ENCODE assay signal across 1 cellular context in the genomic region with DNA sequence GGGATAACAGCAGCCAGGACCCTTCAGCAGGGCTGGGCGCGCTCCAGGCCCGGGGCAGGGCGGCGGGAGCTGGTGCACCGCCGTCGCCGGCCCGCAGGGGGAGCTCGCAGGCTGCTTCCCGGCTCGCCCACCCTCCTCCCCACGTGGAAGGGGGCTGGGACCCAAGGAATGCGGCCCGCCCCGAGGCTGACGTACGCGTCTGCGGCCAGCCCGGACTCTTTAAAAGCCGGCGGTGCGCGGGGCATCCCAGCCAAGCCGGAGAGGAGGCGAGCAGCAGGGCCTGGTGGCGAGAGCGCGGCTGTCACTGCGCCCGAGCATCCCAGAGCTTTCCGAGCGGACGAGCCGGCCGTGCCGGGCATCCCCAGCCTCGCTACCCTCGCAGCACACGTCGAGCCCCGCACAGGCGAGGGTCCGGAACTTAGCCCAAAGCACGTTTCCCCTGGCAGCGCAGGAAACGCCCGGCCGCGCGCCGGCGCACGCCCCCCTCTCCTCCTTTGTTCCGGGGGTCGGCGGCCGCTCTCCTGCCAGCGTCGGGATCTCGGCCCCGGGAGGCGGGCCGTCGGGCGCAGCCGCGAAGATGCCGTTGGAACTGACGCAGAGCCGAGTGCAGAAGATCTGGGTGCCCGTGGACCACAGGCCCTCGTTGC.
A peak's percentile ranks its signal among the peaks of the same experiment; 100 is the strongest.
TF ChIP-seq lines count a peak whose summit lies in the region.

A gene (plus strand): TSS at position 249 of the 647 bp plus-strand sequence. CDS start 329 bp downstream, at position 578.

TF ChIP-seq in HepG2, 621 proteins besides CTCF, POLR2A, EP300 and RAD21 (continued from another document and continues in another):
- TF ChIP-seq, protein P1, sequence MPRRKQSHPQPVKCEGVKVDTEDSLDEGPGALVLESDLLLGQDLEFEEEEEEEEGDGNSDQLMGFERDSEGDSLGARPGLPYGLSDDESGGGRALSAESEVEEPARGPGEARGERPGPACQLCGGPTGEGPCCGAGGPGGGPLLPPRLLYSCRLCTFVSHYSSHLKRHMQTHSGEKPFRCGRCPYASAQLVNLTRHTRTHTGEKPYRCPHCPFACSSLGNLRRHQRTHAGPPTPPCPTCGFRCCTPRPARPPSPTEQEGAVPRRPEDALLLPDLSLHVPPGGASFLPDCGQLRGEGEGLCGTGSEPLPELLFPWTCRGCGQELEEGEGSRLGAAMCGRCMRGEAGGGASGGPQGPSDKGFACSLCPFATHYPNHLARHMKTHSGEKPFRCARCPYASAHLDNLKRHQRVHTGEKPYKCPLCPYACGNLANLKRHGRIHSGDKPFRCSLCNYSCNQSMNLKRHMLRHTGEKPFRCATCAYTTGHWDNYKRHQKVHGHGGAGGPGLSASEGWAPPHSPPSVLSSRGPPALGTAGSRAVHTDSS (CRISPR knock-in tag; conservative IDR thresholded peaks at IDR 0.05): no peak
- TF ChIP-seq SOX5 (CRISPR knock-in tag; IDR thresholded peaks at IDR 0.05; ENCODE audit: borderline replicate concordance) (0 out of 2 replicates have a peak, but pooled peaks have one; percentile 5), ZNF614 (CRISPR knock-in tag; IDR thresholded peaks at IDR 0.05; ENCODE audit: borderline replicate concordance) (peak; percentile 63; the same call in 1 of the 2 replicates), CHD2 (IDR thresholded peaks at IDR 0.05; ENCODE audit: low read depth, low read length) (peak; percentile 54; the same call in 1 of the 2 replicates), KLF12 (CRISPR knock-in tag; IDR thresholded peaks at IDR 0.05; ENCODE audit: borderline replicate concordance) (no peak), ZNF138 (CRISPR knock-in tag; IDR thresholded peaks at IDR 0.05; ENCODE audit: low read depth) (0 out of 2 replicates have a peak, but pooled peaks have one; percentile 32), ZNF431 (CRISPR knock-in tag; IDR thresholded peaks at IDR 0.05; ENCODE audit: borderline replicate concordance, low read depth) (peak; percentile 65; the same call in 1 of the 2 replicates), CHD4 (IDR thresholded peaks at IDR 0.05; ENCODE audit: borderline replicate concordance, low read length) (no peak), POLR2G (IDR thresholded peaks at IDR 0.05; ENCODE audit: low read depth, low read length) (peak; percentile 97), NFKB2 (CRISPR knock-in tag; IDR thresholded peaks at IDR 0.05; ENCODE audit: borderline replicate concordance) (peak; percentile 72; the same call in 1 of the 2 replicates), SIX4 (CRISPR knock-in tag; IDR thresholded peaks at IDR 0.05) (no peak), REPIN1 (CRISPR knock-in tag; IDR thresholded peaks at IDR 0.05; ENCODE audit: borderline replicate concordance, low read depth) (peak; percentile 95), ZSCAN12 (CRISPR knock-in tag; IDR thresholded peaks at IDR 0.05) (peak; percentile 83; the same call in 1 of the 2 replicates), RAD51 (IDR thresholded peaks at IDR 0.05; ENCODE audit: borderline replicate concordance) (no peak), SIN3A (IDR thresholded peaks at IDR 0.05; ENCODE audit: borderline replicate concordance, low read depth, low read length) (peak; percentile 73; the same call in 1 of the 2 replicates), SMC3 (IDR thresholded peaks at IDR 0.05; ENCODE audit: low read length) (peak; percentile 28; the same call in 1 of the 2 replicates)
- TF ChIP-seq, protein P2, sequence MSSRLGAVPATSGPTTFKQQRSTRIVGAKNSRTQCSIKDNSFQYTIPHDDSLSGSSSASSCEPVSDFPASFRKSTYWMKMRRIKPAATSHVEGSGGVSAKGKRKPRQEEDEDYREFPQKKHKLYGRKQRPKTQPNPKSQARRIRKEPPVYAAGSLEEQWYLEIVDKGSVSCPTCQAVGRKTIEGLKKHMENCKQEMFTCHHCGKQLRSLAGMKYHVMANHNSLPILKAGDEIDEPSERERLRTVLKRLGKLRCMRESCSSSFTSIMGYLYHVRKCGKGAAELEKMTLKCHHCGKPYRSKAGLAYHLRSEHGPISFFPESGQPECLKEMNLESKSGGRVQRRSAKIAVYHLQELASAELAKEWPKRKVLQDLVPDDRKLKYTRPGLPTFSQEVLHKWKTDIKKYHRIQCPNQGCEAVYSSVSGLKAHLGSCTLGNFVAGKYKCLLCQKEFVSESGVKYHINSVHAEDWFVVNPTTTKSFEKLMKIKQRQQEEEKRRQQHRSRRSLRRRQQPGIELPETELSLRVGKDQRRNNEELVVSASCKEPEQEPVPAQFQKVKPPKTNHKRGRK (CRISPR knock-in tag; IDR thresholded peaks at IDR 0.05): no peak
- TF ChIP-seq, protein P3, sequence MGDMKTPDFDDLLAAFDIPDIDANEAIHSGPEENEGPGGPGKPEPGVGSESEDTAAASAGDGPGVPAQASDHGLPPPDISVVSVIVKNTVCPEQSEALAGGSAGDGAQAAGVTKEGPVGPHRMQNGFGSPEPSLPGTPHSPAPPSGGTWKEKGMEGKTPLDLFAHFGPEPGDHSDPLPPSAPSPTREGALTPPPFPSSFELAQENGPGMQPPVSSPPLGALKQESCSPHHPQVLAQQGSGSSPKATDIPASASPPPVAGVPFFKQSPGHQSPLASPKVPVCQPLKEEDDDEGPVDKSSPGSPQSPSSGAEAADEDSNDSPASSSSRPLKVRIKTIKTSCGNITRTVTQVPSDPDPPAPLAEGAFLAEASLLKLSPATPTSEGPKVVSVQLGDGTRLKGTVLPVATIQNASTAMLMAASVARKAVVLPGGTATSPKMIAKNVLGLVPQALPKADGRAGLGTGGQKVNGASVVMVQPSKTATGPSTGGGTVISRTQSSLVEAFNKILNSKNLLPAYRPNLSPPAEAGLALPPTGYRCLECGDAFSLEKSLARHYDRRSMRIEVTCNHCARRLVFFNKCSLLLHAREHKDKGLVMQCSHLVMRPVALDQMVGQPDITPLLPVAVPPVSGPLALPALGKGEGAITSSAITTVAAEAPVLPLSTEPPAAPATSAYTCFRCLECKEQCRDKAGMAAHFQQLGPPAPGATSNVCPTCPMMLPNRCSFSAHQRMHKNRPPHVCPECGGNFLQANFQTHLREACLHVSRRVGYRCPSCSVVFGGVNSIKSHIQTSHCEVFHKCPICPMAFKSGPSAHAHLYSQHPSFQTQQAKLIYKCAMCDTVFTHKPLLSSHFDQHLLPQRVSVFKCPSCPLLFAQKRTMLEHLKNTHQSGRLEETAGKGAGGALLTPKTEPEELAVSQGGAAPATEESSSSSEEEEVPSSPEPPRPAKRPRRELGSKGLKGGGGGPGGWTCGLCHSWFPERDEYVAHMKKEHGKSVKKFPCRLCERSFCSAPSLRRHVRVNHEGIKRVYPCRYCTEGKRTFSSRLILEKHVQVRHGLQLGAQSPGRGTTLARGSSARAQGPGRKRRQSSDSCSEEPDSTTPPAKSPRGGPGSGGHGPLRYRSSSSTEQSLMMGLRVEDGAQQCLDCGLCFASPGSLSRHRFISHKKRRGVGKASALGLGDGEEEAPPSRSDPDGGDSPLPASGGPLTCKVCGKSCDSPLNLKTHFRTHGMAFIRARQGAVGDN (CRISPR knock-in tag; IDR thresholded peaks at IDR 0.05): peak; percentile 83
- TF ChIP-seq, protein P4, sequence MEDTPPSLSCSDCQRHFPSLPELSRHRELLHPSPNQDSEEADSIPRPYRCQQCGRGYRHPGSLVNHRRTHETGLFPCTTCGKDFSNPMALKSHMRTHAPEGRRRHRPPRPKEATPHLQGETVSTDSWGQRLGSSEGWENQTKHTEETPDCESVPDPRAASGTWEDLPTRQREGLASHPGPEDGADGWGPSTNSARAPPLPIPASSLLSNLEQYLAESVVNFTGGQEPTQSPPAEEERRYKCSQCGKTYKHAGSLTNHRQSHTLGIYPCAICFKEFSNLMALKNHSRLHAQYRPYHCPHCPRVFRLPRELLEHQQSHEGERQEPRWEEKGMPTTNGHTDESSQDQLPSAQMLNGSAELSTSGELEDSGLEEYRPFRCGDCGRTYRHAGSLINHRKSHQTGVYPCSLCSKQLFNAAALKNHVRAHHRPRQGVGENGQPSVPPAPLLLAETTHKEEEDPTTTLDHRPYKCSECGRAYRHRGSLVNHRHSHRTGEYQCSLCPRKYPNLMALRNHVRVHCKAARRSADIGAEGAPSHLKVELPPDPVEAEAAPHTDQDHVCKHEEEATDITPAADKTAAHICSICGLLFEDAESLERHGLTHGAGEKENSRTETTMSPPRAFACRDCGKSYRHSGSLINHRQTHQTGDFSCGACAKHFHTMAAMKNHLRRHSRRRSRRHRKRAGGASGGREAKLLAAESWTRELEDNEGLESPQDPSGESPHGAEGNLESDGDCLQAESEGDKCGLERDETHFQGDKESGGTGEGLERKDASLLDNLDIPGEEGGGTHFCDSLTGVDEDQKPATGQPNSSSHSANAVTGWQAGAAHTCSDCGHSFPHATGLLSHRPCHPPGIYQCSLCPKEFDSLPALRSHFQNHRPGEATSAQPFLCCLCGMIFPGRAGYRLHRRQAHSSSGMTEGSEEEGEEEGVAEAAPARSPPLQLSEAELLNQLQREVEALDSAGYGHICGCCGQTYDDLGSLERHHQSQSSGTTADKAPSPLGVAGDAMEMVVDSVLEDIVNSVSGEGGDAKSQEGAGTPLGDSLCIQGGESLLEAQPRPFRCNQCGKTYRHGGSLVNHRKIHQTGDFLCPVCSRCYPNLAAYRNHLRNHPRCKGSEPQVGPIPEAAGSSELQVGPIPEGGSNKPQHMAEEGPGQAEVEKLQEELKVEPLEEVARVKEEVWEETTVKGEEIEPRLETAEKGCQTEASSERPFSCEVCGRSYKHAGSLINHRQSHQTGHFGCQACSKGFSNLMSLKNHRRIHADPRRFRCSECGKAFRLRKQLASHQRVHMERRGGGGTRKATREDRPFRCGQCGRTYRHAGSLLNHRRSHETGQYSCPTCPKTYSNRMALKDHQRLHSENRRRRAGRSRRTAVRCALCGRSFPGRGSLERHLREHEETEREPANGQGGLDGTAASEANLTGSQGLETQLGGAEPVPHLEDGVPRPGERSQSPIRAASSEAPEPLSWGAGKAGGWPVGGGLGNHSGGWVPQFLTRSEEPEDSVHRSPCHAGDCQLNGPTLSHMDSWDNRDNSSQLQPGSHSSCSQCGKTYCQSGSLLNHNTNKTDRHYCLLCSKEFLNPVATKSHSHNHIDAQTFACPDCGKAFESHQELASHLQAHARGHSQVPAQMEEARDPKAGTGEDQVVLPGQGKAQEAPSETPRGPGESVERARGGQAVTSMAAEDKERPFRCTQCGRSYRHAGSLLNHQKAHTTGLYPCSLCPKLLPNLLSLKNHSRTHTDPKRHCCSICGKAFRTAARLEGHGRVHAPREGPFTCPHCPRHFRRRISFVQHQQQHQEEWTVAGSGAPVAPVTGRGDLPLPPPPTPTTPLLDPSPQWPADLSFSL (CRISPR knock-in tag; IDR thresholded peaks at IDR 0.05): no peak; the same call in 1 of the 2 replicates
- TF ChIP-seq, protein P5, sequence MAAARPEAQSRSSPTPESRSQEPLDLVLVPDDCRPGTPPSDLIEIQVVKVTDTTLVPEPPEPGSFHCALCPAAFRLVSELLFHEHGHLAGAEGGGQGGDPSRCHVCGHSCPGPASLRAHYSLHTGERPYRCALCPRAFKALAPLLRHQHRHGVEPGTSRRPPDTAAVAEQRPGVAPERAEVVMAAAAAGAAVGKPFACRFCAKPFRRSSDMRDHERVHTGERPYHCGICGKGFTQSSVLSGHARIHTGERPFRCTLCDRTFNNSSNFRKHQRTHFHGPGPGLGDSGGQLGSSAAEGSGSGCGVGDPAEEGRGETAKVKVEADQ (CRISPR knock-in tag; IDR thresholded peaks at IDR 0.05; ENCODE audit: borderline replicate concordance): 0 out of 2 replicates have a peak, but pooled peaks have one; percentile 23
- TF ChIP-seq, protein P6, sequence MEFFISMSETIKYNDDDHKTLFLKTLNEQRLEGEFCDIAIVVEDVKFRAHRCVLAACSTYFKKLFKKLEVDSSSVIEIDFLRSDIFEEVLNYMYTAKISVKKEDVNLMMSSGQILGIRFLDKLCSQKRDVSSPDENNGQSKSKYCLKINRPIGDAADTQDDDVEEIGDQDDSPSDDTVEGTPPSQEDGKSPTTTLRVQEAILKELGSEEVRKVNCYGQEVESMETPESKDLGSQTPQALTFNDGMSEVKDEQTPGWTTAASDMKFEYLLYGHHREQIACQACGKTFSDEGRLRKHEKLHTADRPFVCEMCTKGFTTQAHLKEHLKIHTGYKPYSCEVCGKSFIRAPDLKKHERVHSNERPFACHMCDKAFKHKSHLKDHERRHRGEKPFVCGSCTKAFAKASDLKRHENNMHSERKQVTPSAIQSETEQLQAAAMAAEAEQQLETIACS (CRISPR knock-in tag; IDR thresholded peaks at IDR 0.05): peak; percentile 56
- TF ChIP-seq, protein P7, sequence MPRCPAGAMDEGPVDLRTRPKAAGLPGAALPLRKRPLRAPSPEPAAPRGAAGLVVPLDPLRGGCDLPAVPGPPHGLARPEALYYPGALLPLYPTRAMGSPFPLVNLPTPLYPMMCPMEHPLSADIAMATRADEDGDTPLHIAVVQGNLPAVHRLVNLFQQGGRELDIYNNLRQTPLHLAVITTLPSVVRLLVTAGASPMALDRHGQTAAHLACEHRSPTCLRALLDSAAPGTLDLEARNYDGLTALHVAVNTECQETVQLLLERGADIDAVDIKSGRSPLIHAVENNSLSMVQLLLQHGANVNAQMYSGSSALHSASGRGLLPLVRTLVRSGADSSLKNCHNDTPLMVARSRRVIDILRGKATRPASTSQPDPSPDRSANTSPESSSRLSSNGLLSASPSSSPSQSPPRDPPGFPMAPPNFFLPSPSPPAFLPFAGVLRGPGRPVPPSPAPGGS (CRISPR knock-in tag; IDR thresholded peaks at IDR 0.05): no peak
- TF ChIP-seq, protein P8, sequence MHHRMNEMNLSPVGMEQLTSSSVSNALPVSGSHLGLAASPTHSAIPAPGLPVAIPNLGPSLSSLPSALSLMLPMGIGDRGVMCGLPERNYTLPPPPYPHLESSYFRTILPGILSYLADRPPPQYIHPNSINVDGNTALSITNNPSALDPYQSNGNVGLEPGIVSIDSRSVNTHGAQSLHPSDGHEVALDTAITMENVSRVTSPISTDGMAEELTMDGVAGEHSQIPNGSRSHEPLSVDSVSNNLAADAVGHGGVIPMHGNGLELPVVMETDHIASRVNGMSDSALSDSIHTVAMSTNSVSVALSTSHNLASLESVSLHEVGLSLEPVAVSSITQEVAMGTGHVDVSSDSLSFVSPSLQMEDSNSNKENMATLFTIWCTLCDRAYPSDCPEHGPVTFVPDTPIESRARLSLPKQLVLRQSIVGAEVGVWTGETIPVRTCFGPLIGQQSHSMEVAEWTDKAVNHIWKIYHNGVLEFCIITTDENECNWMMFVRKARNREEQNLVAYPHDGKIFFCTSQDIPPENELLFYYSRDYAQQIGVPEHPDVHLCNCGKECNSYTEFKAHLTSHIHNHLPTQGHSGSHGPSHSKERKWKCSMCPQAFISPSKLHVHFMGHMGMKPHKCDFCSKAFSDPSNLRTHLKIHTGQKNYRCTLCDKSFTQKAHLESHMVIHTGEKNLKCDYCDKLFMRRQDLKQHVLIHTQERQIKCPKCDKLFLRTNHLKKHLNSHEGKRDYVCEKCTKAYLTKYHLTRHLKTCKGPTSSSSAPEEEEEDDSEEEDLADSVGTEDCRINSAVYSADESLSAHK (CRISPR knock-in tag; IDR thresholded peaks at IDR 0.05; ENCODE audit: borderline replicate concordance): 0 out of 2 replicates have a peak, but pooled peaks have one; percentile 62
- TF ChIP-seq, protein P9, sequence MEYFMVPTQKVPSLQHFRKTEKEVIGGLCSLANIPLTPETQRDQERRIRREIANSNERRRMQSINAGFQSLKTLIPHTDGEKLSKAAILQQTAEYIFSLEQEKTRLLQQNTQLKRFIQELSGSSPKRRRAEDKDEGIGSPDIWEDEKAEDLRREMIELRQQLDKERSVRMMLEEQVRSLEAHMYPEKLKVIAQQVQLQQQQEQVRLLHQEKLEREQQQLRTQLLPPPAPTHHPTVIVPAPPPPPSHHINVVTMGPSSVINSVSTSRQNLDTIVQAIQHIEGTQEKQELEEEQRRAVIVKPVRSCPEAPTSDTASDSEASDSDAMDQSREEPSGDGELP (IDR thresholded peaks at IDR 0.05; ENCODE audit: borderline replicate concordance, low read depth): peak; percentile 39; the same call in 1 of the 2 replicates
- TF ChIP-seq, protein P10, sequence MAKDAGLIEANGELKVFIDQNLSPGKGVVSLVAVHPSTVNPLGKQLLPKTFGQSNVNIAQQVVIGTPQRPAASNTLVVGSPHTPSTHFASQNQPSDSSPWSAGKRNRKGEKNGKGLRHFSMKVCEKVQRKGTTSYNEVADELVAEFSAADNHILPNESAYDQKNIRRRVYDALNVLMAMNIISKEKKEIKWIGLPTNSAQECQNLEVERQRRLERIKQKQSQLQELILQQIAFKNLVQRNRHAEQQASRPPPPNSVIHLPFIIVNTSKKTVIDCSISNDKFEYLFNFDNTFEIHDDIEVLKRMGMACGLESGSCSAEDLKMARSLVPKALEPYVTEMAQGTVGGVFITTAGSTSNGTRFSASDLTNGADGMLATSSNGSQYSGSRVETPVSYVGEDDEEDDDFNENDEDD (CRISPR knock-in tag; IDR thresholded peaks at IDR 0.05; ENCODE audit: borderline replicate concordance): peak; percentile 88
